In the genomic region with DNA sequence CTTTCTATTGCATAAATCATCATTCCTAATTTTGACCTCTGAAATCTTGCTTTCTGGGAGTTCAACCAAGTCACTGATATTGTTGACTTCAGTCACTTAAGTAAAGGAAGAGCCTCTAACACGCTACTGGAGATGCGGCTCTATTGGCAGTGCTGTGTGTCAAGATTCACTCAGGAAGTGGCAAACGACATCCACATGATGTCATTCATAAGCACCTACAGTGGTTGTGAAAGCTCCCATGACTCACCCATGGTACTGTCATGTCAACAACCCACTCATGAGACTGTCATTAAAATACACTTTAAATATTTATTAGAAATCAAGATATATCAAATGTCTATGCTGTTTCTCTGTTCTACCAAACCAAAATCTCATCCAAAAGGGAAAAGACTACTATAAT, we compare ENCODE assay signal across 1 cellular context.
A peak's percentile ranks its signal among the peaks of the same experiment; 100 is the strongest.
TF ChIP-seq lines count a peak whose summit lies in the region.

No MANE protein-coding gene starts in this region.

TF ChIP-seq in HEK293, 187 proteins besides CTCF, POLR2A, EP300 and RAD21 (continued from another document):
- TF ChIP-seq ATF2 (tag by site-specific recombination; IDR thresholded peaks at IDR 0.05; ENCODE audit: low read depth) (peak; percentile 37; the same call in 1 of the 2 replicates), ZNF596 (tag by site-specific recombination; IDR thresholded peaks at IDR 0.05) (no peak), ZNF585B (tag by site-specific recombination; IDR thresholded peaks at IDR 0.05) (no peak)
- TF ChIP-seq, protein P1, sequence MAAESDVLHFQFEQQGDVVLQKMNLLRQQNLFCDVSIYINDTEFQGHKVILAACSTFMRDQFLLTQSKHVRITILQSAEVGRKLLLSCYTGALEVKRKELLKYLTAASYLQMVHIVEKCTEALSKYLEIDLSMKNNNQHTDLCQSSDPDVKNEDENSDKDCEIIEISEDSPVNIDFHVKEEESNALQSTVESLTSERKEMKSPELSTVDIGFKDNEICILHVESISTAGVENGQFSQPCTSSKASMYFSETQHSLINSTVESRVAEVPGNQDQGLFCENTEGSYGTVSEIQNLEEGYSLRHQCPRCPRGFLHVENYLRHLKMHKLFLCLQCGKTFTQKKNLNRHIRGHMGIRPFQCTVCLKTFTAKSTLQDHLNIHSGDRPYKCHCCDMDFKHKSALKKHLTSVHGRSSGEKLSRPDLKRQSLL (tag by site-specific recombination; IDR thresholded peaks at IDR 0.05): no peak
